20 cellular contexts compared by ENCODE assay signal in genomic region chr18:58977801-58978200, GRCh38.
"Had no signal": no experiment of that assay in that cellular context is flagged by ENCODE, and none has a peak within 500 bp of the region (broad histone marks: within the 10 kb centered on the region; RNA-seq: fewer than 3 reads in every experiment).

No MANE protein-coding gene starts in this region.

- H3K9me3 Mint-ChIP-seq: activated CD4-positive, alpha-beta T cell treated with anti-CD3 and anti-CD28 coated beads, Interleukin-2, amount 10 ng/mL, durations not matched to agents 7 days and 5 days; activated naive CD4-positive, alpha-beta T cell treated with anti-CD3 and anti-CD28 coated beads for 36 hours; activated T-cell treated with anti-CD3 and anti-CD28 coated beads, Interleukin-2, amount 50 U/mL, for 24 hours; activated T-helper 2 cell treated with anti-CD3 and anti-CD28 coated beads, Interferon-gamma antibody, Interleukin-2, Interleukin-4, amounts not matched to agents 10 μg/mL and 5 μg/mL and 100 μg/mL, durations not matched to agents 14 hours and 24 hours and 36 hours; naive thymus-derived CD8-positive, alpha-beta T cell had no signal

- ATAC-seq: activated CD4-positive, CD25-positive, alpha-beta regulatory T cell treated with anti-CD3 and anti-CD28 coated beads, Interleukin-2, amount 50 U/mL, for 24 hours; activated CD8-positive, alpha-beta T cell treated with anti-CD3 and anti-CD28 coated beads, Interleukin-2, amount 10 ng/mL, durations not matched to agents 7 days and 5 days; left ventricle myocardium superior; naive thymus-derived CD8-positive, alpha-beta T cell had no signal

- H3K27ac Mint-ChIP-seq: activated CD4-positive, alpha-beta T cell treated with anti-CD3 and anti-CD28 coated beads, Interleukin-2, amount 10 ng/mL, durations not matched to agents 7 days and 5 days; activated CD8-positive, alpha-beta T cell treated with anti-CD3 and anti-CD28 coated beads, Interleukin-2, amount 10 ng/mL, durations not matched to agents 7 days and 5 days; activated naive CD4-positive, alpha-beta T cell treated with anti-CD3 and anti-CD28 coated beads for 36 hours; activated T-cell treated with anti-CD3 and anti-CD28 coated beads, Interleukin-2, amount 50 U/mL, for 24 hours; activated T-helper 2 cell treated with anti-CD3 and anti-CD28 coated beads, Interferon-gamma antibody, Interleukin-2, Interleukin-4, amounts not matched to agents 10 μg/mL and 5 μg/mL and 100 μg/mL, durations not matched to agents 14 hours and 24 hours and 36 hours; naive thymus-derived CD8-positive, alpha-beta T cell had no signal

- H3K36me3 Mint-ChIP-seq: naive thymus-derived CD8-positive, alpha-beta T cell had no signal

- H3K27ac ChIP-seq: breast epithelium, neutrophil, sigmoid colon, transverse colon, uterus had no signal

- DNase-seq: activated CD4-positive, alpha-beta T cell treated with anti-CD3 and anti-CD28 coated beads, Interleukin-2, amount 10 ng/mL, durations not matched to agents 7 days and 5 days; activated CD8-positive, alpha-beta T cell treated with anti-CD3 and anti-CD28 coated beads, Interleukin-2, amount 10 ng/mL, durations not matched to agents 7 days and 5 days; activated naive CD4-positive, alpha-beta T cell treated with anti-CD3 and anti-CD28 coated beads for 36 hours; activated T-cell treated with anti-CD3 and anti-CD28 coated beads, Interleukin-2, amount 50 U/mL, for 24 hours; anterior cingulate cortex; cortex of kidney; erythroblast; left ventricle myocardium superior; naive thymus-derived CD8-positive, alpha-beta T cell; pancreas; sigmoid colon; stimulated activated naive CD4-positive, alpha-beta T cell; T-helper 1 cell; T1000; transverse colon; uterus had no signal

- H3K27me3 ChIP-seq: breast epithelium, pancreas, sigmoid colon, transverse colon, uterus had no signal

- H3K36me3 ChIP-seq: breast epithelium, neutrophil, pancreas, uterus had no signal

- H3K4me1 Mint-ChIP-seq: activated CD4-positive, alpha-beta T cell treated with anti-CD3 and anti-CD28 coated beads, Interleukin-2, amount 10 ng/mL, durations not matched to agents 7 days and 5 days had no signal

- H3K9me3 ChIP-seq: breast epithelium, neutrophil, pancreas, sigmoid colon, transverse colon, uterus had no signal

- H3K4me1 ChIP-seq: breast epithelium, sigmoid colon, uterus had no signal

- H3K4me3 ChIP-seq: breast epithelium, pancreas, sigmoid colon, transverse colon, uterus had no signal

- H3K4me3 Mint-ChIP-seq: activated CD4-positive, alpha-beta T cell treated with anti-CD3 and anti-CD28 coated beads, Interleukin-2, amount 10 ng/mL, durations not matched to agents 7 days and 5 days; activated CD8-positive, alpha-beta T cell treated with anti-CD3 and anti-CD28 coated beads, Interleukin-2, amount 10 ng/mL, durations not matched to agents 7 days and 5 days; activated naive CD4-positive, alpha-beta T cell treated with anti-CD3 and anti-CD28 coated beads for 36 hours; activated T-cell treated with anti-CD3 and anti-CD28 coated beads, Interleukin-2, amount 50 U/mL, for 24 hours; naive thymus-derived CD8-positive, alpha-beta T cell had no signal
